24 cellular contexts compared by ENCODE assay signal in genomic region chr3:149400645-149401044, GRCh38. TPM values are rescaled to one million over a fixed set of nuclear protein-coding genes. Genes with fewer than 3 reads are reported as not detected.
DNase-seq lines count a peak whose midpoint lies in the region; ATAC-seq and TF ChIP-seq lines count a peak whose summit lies in the region.
"Had no signal": no experiment of that assay in that cellular context is flagged by ENCODE, and none has a peak within 500 bp of the region (broad histone marks: within the 10 kb centered on the region; RNA-seq: fewer than 3 reads in every experiment).

No MANE protein-coding gene starts in this region.

- no peaks in the 10 kb centered on the region for H3K9me3 Mint-ChIP-seq in neural progenitor cell
- H3K9me3 Mint-ChIP-seq: activated CD4-positive, alpha-beta T cell treated with anti-CD3 and anti-CD28 coated beads, Interleukin-2, amount 10 ng/mL, durations not matched to agents 7 days and 5 days; CD4-positive, alpha-beta T cell; effector memory CD8-positive, alpha-beta T cell; GM23338; naive thymus-derived CD4-positive, alpha-beta T cell had no signal

- H3K4me2 ChIP-seq in PC-3 (ENCODE audit: low read length) (peak overlapping the region; percentile 71), neural progenitor cell (no peak overlapping the region)
- H3K4me2 ChIP-seq: GM23338 had no signal

- peak overlapping the region; percentile 56 for H3K9ac ChIP-seq in PC-3 (ENCODE audit: low read length)
- no peak overlapping the region for H3K9ac ChIP-seq in colonic mucosa (ENCODE audit: low read depth in 2 of 2, low read length in 2 of 2)
- peak overlapping the region; percentile 40 for H3K9ac ChIP-seq in mucosa of stomach (ENCODE audit: low read length)
- no peak overlapping the region for H3K9ac ChIP-seq in neural progenitor cell

- no peak overlapping the region for H3K4me3 Mint-ChIP-seq in neural progenitor cell
- H3K4me3 Mint-ChIP-seq: activated CD4-positive, alpha-beta T cell treated with anti-CD3 and anti-CD28 coated beads, Interleukin-2, amount 10 ng/mL, durations not matched to agents 7 days and 5 days; CD4-positive, alpha-beta T cell; effector memory CD8-positive, alpha-beta T cell; GM23338; naive thymus-derived CD4-positive, alpha-beta T cell; WTC11 had no signal

- TF ChIP-seq CTCF in PC-3 (conservative IDR thresholded peaks at IDR 0.05; ENCODE audit: low read depth, low read length) (no peak), colonic mucosa (IDR thresholded peaks at IDR 0.05) (no peak), upper lobe of left lung (IDR thresholded peaks at IDR 0.05) (no peak), neural progenitor cell (IDR thresholded peaks at IDR 0.05) (no peak)

- H4K20me1 ChIP-seq in PC-3 (ENCODE audit: low read length) = no peaks in the 10 kb centered on the region
- H4K20me1 ChIP-seq in neural progenitor cell (ENCODE audit: low read depth) = no peaks in the 10 kb centered on the region

- no peak for TF ChIP-seq EP300 in upper lobe of left lung (IDR thresholded peaks at IDR 0.05)

- H3K4me3 ChIP-seq in PC-3 (ENCODE audit: low read length) (peak overlapping the region; percentile 26; the same call in 1 of the 2 replicates), colonic mucosa (no peak overlapping the region), mucosa of stomach (ENCODE audit: low read length) (no peak overlapping the region), upper lobe of left lung (no peak overlapping the region), neural progenitor cell (no peak overlapping the region)
- H3K4me3 ChIP-seq: adrenal gland, GM23338, heart left ventricle, SJCRH30, skin epidermis had no signal

- no peak for TF ChIP-seq POLR2A in upper lobe of left lung (IDR thresholded peaks at IDR 0.05)

- ATAC-seq in PC-3 (no peak), upper lobe of left lung (ENCODE audit: low FRiP score in 2 of 2) (no peak), HG03565 (IDR thresholded peaks at IDR 0.05; ENCODE audit: unreplicated experiment) (no peak)
- ATAC-seq: effector memory CD8-positive, alpha-beta T cell; GM23338; heart left ventricle; naive thymus-derived CD4-positive, alpha-beta T cell; WTC11 had no signal

- H3K4me1 ChIP-seq in PC-3 (ENCODE audit: insufficient read depth, low read length) (peaks cover 68% of the 10 kb centered on the region), colonic mucosa (no peaks in the 10 kb centered on the region), mucosa of stomach (ENCODE audit: control insufficient read depth, insufficient read depth, low read length) (peaks cover 47% of the 10 kb centered on the region), upper lobe of left lung (peaks cover 17 to 20% (median 18%) of the 10 kb centered on the region in 4 donors), neural progenitor cell (no peaks in the 10 kb centered on the region)
- H3K4me1 ChIP-seq: adrenal gland had no signal

- no peak overlapping the region for H2AFZ ChIP-seq in PC-3 (ENCODE audit: low read length)
- no peak overlapping the region for H2AFZ ChIP-seq in neural progenitor cell (replicated peaks)
- H2AFZ ChIP-seq: GM23338 had no signal

- H3K9me3 ChIP-seq in PC-3 (ENCODE audit: low read length) (no peaks in the 10 kb centered on the region), colonic mucosa (no peaks in the 10 kb centered on the region), mucosa of stomach (ENCODE audit: control insufficient read depth, low read length) (no peaks in the 10 kb centered on the region), upper lobe of left lung (no peaks in the 10 kb centered on the region), neural progenitor cell (ENCODE audit: low read depth) (no peaks in the 10 kb centered on the region)
- H3K9me3 ChIP-seq: adrenal gland, SJCRH30 had no signal

- H3K27ac Mint-ChIP-seq in neural progenitor cell = no peak overlapping the region
- H3K27ac Mint-ChIP-seq: activated CD4-positive, alpha-beta T cell treated with anti-CD3 and anti-CD28 coated beads, Interleukin-2, amount 10 ng/mL, durations not matched to agents 7 days and 5 days; CD4-positive, alpha-beta T cell; effector memory CD8-positive, alpha-beta T cell; GM23338; naive thymus-derived CD4-positive, alpha-beta T cell; WTC11 had no signal

- CTCF ChIA-PET in PC-3 (lab: Charles Lee) = no interaction called here

- H3K36me3 Mint-ChIP-seq in neural progenitor cell = no peaks in the 10 kb centered on the region
- H3K36me3 Mint-ChIP-seq: naive thymus-derived CD4-positive, alpha-beta T cell; WTC11 had no signal

- no peaks in the 10 kb centered on the region for H3K9me2 ChIP-seq in PC-3 (replicated peaks; ENCODE audit: low read length)

- DNase-seq in PC-3 = no peak
- no peak for DNase-seq in colonic mucosa
- no peak for DNase-seq in upper lobe of left lung
- no peak for DNase-seq in neural progenitor cell (ENCODE audit: low spot score)
- DNase-seq in H4 (ENCODE audit: low spot score) = no peak
- DNase-seq: activated CD4-positive, alpha-beta T cell treated with anti-CD3 and anti-CD28 coated beads, Interleukin-2, amount 10 ng/mL, durations not matched to agents 7 days and 5 days; activated naive CD4-positive, alpha-beta T cell treated with Interleukin-2 at 50 U/mL for 16 hours; adrenal gland; brain microvascular endothelial cell; CD4-positive, alpha-beta T cell; effector memory CD8-positive, alpha-beta T cell; heart left ventricle; naive thymus-derived CD4-positive, alpha-beta T cell; NCI-H1105; NCI-H187 treated with DMSO at 0.1 percent for 48 hours; NCI-H526; stimulated activated CD4-positive, alpha-beta T cell treated with anti-CD3 and anti-CD28 coated beads, Interleukin-2, amount 100 ng/mL, for 24 hours; T1000 had no signal

- H3K36me3 ChIP-seq in PC-3 (ENCODE audit: low read depth, low read length) (no peaks in the 10 kb centered on the region), colonic mucosa (no peaks in the 10 kb centered on the region), mucosa of stomach (ENCODE audit: control insufficient read depth, insufficient read depth, low read length) (no peaks in the 10 kb centered on the region), upper lobe of left lung (no peaks in the 10 kb centered on the region), neural progenitor cell (no peaks in the 10 kb centered on the region)
- H3K36me3 ChIP-seq: adrenal gland, brain microvascular endothelial cell, heart left ventricle, SJCRH30 had no signal

- POLR2A ChIA-PET in PC-3 (lab: Charles Lee; ENCODE audit: unreplicated experiment) = no interaction called here

- H3K4me1 Mint-ChIP-seq in neural progenitor cell = peaks cover 6% of the 10 kb centered on the region
- H3K4me1 Mint-ChIP-seq: activated CD4-positive, alpha-beta T cell treated with anti-CD3 and anti-CD28 coated beads, Interleukin-2, amount 10 ng/mL, durations not matched to agents 7 days and 5 days had no signal

- H3K27me3 Mint-ChIP-seq in neural progenitor cell (ENCODE audit: insufficient read depth, low read depth) = no peaks in the 10 kb centered on the region

- intact Hi-C loops in PC-3 (cut with micrococcal nuclease) = loop anchor here (1.0 to 5.0 kb wide), 2 partner anchors 42 to 73 kb away; no protein-coding TSS in a partner anchor
- intact Hi-C loops in colonic mucosa (cut with DNase I) = no loop called here

- no TSS peak for BruUV-seq in PC-3 (replicated peaks; lab: Mats Ljungman, UMichigan)

- H3K27ac ChIP-seq in PC-3 (ENCODE audit: low read length) (peak overlapping the region; percentile 96), colonic mucosa (peak overlapping the region; percentile 0), upper lobe of left lung (peak overlapping the region; percentile 72 to 80 (median 78)), neural progenitor cell (no peak overlapping the region)
- H3K27ac ChIP-seq: adrenal gland, brain microvascular endothelial cell, heart left ventricle, SJCRH30 had no signal

- H3K27me3 ChIP-seq in PC-3 (ENCODE audit: low read length) = no peaks in the 10 kb centered on the region
- no peaks in the 10 kb centered on the region for H3K27me3 ChIP-seq in colonic mucosa
- no peaks in the 10 kb centered on the region for H3K27me3 ChIP-seq in mucosa of stomach (ENCODE audit: control insufficient read depth, insufficient read depth, low read length)
- H3K27me3 ChIP-seq in upper lobe of left lung = no peaks in the 10 kb centered on the region
- no peaks in the 10 kb centered on the region for H3K27me3 ChIP-seq in neural progenitor cell
- H3K27me3 ChIP-seq: adrenal gland, brain microvascular endothelial cell, heart left ventricle, SJCRH30 had no signal

- H3F3A ChIP-seq in PC-3 (ENCODE audit: low read length, unreplicated experiment) (peaks cover 22% of the 10 kb centered on the region), neural progenitor cell (ENCODE audit: low read depth) (no peaks in the 10 kb centered on the region)

- H3K79me2 ChIP-seq in PC-3 (ENCODE audit: low read length) = no peaks in the 10 kb centered on the region
- no peaks in the 10 kb centered on the region for H3K79me2 ChIP-seq in neural progenitor cell (ENCODE audit: low read depth)

RNA-seq across cellular contexts. Expression of gene TM4SF1, which starts 23.2 kb away (rescaled TPM):
- total RNA-seq in PC-3 (2014; rRNA removed) (408 and 535 TPM in 2 replicates), colonic mucosa (10 to 100 TPM; 30.8 to 48.7 TPM), upper lobe of left lung (100 to 1,000 TPM in 4 of 6 donors, 10 to 100 TPM in 2; 40.9 to 337 (median 197) TPM), neural progenitor cell (ENCODE audit: low replicate concordance) (not detected in 2 replicates)
- 152 and 153 TPM in 2 replicates for total RNA-seq in H4 (2014; rRNA removed; shearing (Covaris generic))
- total RNA-seq: activated CD4-positive, alpha-beta T cell treated with anti-CD3 and anti-CD28 coated beads, Interleukin-2, amount 10 ng/mL, durations not matched to agents 7 days and 5 days; CD4-positive, alpha-beta T cell; naive thymus-derived CD4-positive, alpha-beta T cell had no signal

Comparison
In these comparisons a context has a peak if more than half of its experiments do, and no peak if none do; other contexts are left out.
1. H3K9ac ChIP-seq: peak in PC-3 (single experiment) and mucosa of stomach (single experiment); none in colonic mucosa (0 of 2) and neural progenitor cell (single experiment).
2. RNA of gene TM4SF1, which starts 23.2 kb away (total RNA-seq): 408 to 535 TPM in PC-3, 40.9 to 337 TPM in upper lobe of left lung, 152 to 153 TPM in H4 and 30.8 to 48.7 TPM in colonic mucosa; not detected in neural progenitor cell; every median in the first group is over 10 times any median in the second.